Comparison of ENCODE assay signal across 20 cellular contexts in genomic region chr22:21918466-21919185, GRCh38. TPM values are rescaled to one million over a fixed set of nuclear protein-coding genes. Genes with fewer than 3 reads are reported as not detected.
DNase-seq lines count a peak whose midpoint lies in the region; FAIRE-seq and TF ChIP-seq lines count a peak whose summit lies in the region.
"Had no signal": no experiment of that assay in that cellular context is flagged by ENCODE, and none has a peak within 500 bp of the region (broad histone marks: within the 10 kb centered on the region; RNA-seq: fewer than 3 reads in every experiment).

No MANE protein-coding gene starts in this region.

- H3K23ac ChIP-seq in H1 (ENCODE audit: insufficient read length) = no peak overlapping the region
- peak overlapping the region; percentile 43 for H3K23ac ChIP-seq in neuronal stem cell (ENCODE audit: low read depth, low read length, poor library complexity)

- no peak overlapping the region for H3K4me3 ChIP-seq in BLaER1 treated with 17β-estradiol and CSF1 and Interleukin-3, amounts not matched to agents 10 nM and 100 nM
- H3K4me3 ChIP-seq in H1 (ENCODE audit: extremely low read depth in 1 of 4, insufficient read depth in 2 of 4, low read depth in 3 of 4, low read length in 4 of 4) = no peak overlapping the region
- H3K4me3 ChIP-seq in neuronal stem cell (ENCODE audit: low read length in 2 of 2) = no peak overlapping the region
- H3K4me3 ChIP-seq: GM12878, GM23248 had no signal

- POLR2A ChIA-PET in H1 (lab: Charles Lee; ENCODE audit: partially characterized antibody) (interaction anchor here (2.2 kb wide), 1 partner anchor 20 kb away, joined by 8 read pairs; no protein-coding TSS in a partner anchor), RWPE1 (lab: Yijun Ruan, JAX; ENCODE audit: low non-redundant PET) (no interaction called here)

- TF ChIP-seq EP300 in H1 (IDR thresholded peaks at IDR 0.05; ENCODE audit: borderline replicate concordance in 1 of 2, low read depth in 2 of 2, low read length in 2 of 2) = no peak

- H3K18ac ChIP-seq in H1 (ENCODE audit: extremely low read depth, low read length) (no peak overlapping the region), neuronal stem cell (ENCODE audit: low read length) (no peak overlapping the region)

- H3K56ac ChIP-seq in H1 (replicated peaks; ENCODE audit: insufficient read length, low read depth, low read length) = no peak overlapping the region

- no peak overlapping the region for H3K9ac ChIP-seq in BLaER1 treated with 17β-estradiol and CSF1 and Interleukin-3, amounts not matched to agents 10 nM and 100 nM
- H3K9ac ChIP-seq in H1 (replicated peaks in 1 of 4; ENCODE audit: extremely low read depth in 1 of 4, low read depth in 3 of 4, low read length in 3 of 4) (no peak overlapping the region), neuronal stem cell (ENCODE audit: low read depth, low read length, poor library complexity) (no peak overlapping the region)
- H3K9ac ChIP-seq: GM23248, KMS-11 had no signal

- no peak for TF ChIP-seq RAD21 in H1 (IDR thresholded peaks at IDR 0.05 in 1 of 2, conservative IDR thresholded peaks at IDR 0.05 in 1 of 2; ENCODE audit: low read depth in 2 of 2, low read length in 2 of 2)

- H3K79me2 ChIP-seq in H1 (ENCODE audit: control insufficient read depth in 1 of 2, insufficient read depth in 2 of 2, low read length in 2 of 2) = no peaks in the 10 kb centered on the region

- H3K4ac ChIP-seq in H1 (replicated peaks; ENCODE audit: insufficient read length, low read depth, low read length) (no peak overlapping the region), neuronal stem cell (ENCODE audit: low read length) (no peak overlapping the region)

- H3K23me2 ChIP-seq in H1 (ENCODE audit: low read depth, low read length) = no peaks in the 10 kb centered on the region

- H3K27me3 ChIP-seq in BLaER1 treated with 17β-estradiol and CSF1 and Interleukin-3, amounts not matched to agents 10 nM and 100 nM = no peaks in the 10 kb centered on the region
- H3K27me3 ChIP-seq in H1 (replicated peaks in 1 of 4; ENCODE audit: control insufficient read depth in 3 of 4, extremely low read depth in 1 of 4, insufficient read depth in 3 of 4, low read length in 3 of 4) (no peaks in the 10 kb centered on the region; a peak in 1 of 7 replicates), neuronal stem cell (ENCODE audit: control insufficient read depth in 3 of 3, insufficient read depth in 3 of 3, low read depth in 1 of 3, low read length in 3 of 3) (no peaks in the 10 kb centered on the region)

- CTCF ChIA-PET in H1 (lab: Charles Lee; ENCODE audit: partially characterized antibody) (interaction anchor here (7.5 kb wide), 1 partner anchor 20 kb away, joined by 59 read pairs; no protein-coding TSS in a partner anchor), RWPE1 (lab: Yijun Ruan, JAX) (interaction anchor here (0.6 kb wide), 1 partner anchor 14 kb away, joined by 5 read pairs; no protein-coding TSS in a partner anchor)

- H3K9me3 ChIP-seq in BLaER1 treated with 17β-estradiol and CSF1 and Interleukin-3, amounts not matched to agents 10 nM and 100 nM (replicated peaks in 1 of 11) = no peaks in the 10 kb centered on the region
- H3K9me3 ChIP-seq in H1 (ENCODE audit: insufficient read depth in 2 of 2, low read depth in 1 of 2, low read length in 1 of 2) (no peaks in the 10 kb centered on the region), neuronal stem cell (replicated peaks in 1 of 2; ENCODE audit: control insufficient read depth in 2 of 2, insufficient read depth in 1 of 2, low read depth in 1 of 2, low read length in 2 of 2) (no peaks in the 10 kb centered on the region)

- H4K91ac ChIP-seq in H1 (replicated peaks; ENCODE audit: insufficient read length, low read length) (peak overlapping the region; percentile 34), neuronal stem cell (ENCODE audit: low read depth, low read length, poor library complexity) (no peak overlapping the region)

- H3K79me1 ChIP-seq in H1 (ENCODE audit: low read depth, low read length) (no peaks in the 10 kb centered on the region), neuronal stem cell (ENCODE audit: low read depth, low read length) (no peaks in the 10 kb centered on the region)

- H4K8ac ChIP-seq in H1 (ENCODE audit: extremely low read depth, insufficient read depth, low read length) (no peak overlapping the region), neuronal stem cell (ENCODE audit: low read depth, low read length) (no peak overlapping the region)

- H4K20me1 ChIP-seq in BLaER1 treated with 17β-estradiol and CSF1 and Interleukin-3, amounts not matched to agents 10 nM and 100 nM = peaks cover 0 to 64% (median 8%) of the 10 kb centered on the region in 11 experiments; a peak in 14 of 22 replicates
- no peaks in the 10 kb centered on the region for H4K20me1 ChIP-seq in H1 (replicated peaks in 1 of 2; ENCODE audit: control insufficient read depth in 1 of 2, insufficient read depth in 2 of 2, low read length in 2 of 2)

- H3K36me3 ChIP-seq in BLaER1 treated with 17β-estradiol and CSF1 and Interleukin-3, amounts not matched to agents 10 nM and 100 nM = peaks cover 7 to 39% (median 27%) of the 10 kb centered on the region in 11 experiments; a peak in 17 of 22 replicates
- H3K36me3 ChIP-seq in H1 (ENCODE audit: control insufficient read depth in 2 of 4, insufficient read depth in 4 of 4, low read length in 3 of 4) = no peaks in the 10 kb centered on the region
- H3K36me3 ChIP-seq in neuronal stem cell (replicated peaks in 1 of 2; ENCODE audit: control insufficient read depth in 2 of 2, insufficient read depth in 2 of 2, low read length in 2 of 2) = peaks cover 0 to 5% of the 10 kb centered on the region in 2 donors

- FAIRE-seq in H1 (lab: Jason Lieb, UNC) = no peak
- FAIRE-seq: GM12878, GM19239, H54 had no signal

- peaks cover 0 to 57% (median 29%) of the 10 kb centered on the region in 10 experiments; a peak in 16 of 20 replicates for H3K4me1 ChIP-seq in BLaER1 treated with 17β-estradiol and CSF1 and Interleukin-3, amounts not matched to agents 10 nM and 100 nM
- peaks cover 13 to 47% (median 35%) of the 10 kb centered on the region in 4 experiments for H3K4me1 ChIP-seq in H1 (replicated peaks in 1 of 4; ENCODE audit: control insufficient read depth in 3 of 4, insufficient read depth in 4 of 4, low read length in 3 of 4)
- peaks cover 12 to 31% of the 10 kb centered on the region in 2 donors for H3K4me1 ChIP-seq in neuronal stem cell (ENCODE audit: control insufficient read depth in 2 of 2, insufficient read depth in 1 of 2, low read depth in 1 of 2, low read length in 2 of 2)

- H2BK12ac ChIP-seq in H1 (ENCODE audit: low read depth, low read length) = no peak overlapping the region
- H2BK12ac ChIP-seq in neuronal stem cell (ENCODE audit: low read length) = no peak overlapping the region

- no peak for TF ChIP-seq POLR2A in H1 (IDR thresholded peaks at IDR 0.05; ENCODE audit: control extremely low read depth in 1 of 2, low read depth in 2 of 2, low read length in 2 of 2)

- DNase-seq in AG08396 (ENCODE audit: low spot score) = peak; percentile 2
- no peak for DNase-seq in H1 (ENCODE audit: low read depth in 1 of 2, low spot score in 2 of 2)
- no peak for DNase-seq in neuronal stem cell (ENCODE audit: low spot score)
- no peak for DNase-seq in AG20443 (ENCODE audit: low spot score)
- no peak for DNase-seq in RWPE1 (ENCODE audit: low spot score)
- DNase-seq in NCI-H774 (lab: John Stamatoyannopoulos, UW) = no peak
- DNase-seq: AML-193; Calu3; CD8-positive, alpha-beta T cell; DMS 273 treated with DMSO at 0.1 percent for 48 hours; DMS53; DND-41; EL; GM23248; HFFc6 had no signal

- no peak overlapping the region for H2AFZ ChIP-seq in H1 (ENCODE audit: low read length)
- no peak overlapping the region for H2AFZ ChIP-seq in neuronal stem cell (ENCODE audit: low read length)
- H2AFZ ChIP-seq: GM23248 had no signal

- H2BK15ac ChIP-seq in H1 (ENCODE audit: low read length) = 0 out of 2 replicates have a peak overlapping the region, but pooled peaks have one; percentile 81
- no peak overlapping the region for H2BK15ac ChIP-seq in neuronal stem cell (ENCODE audit: low read length)

- no peak overlapping the region for H3K27ac ChIP-seq in BLaER1 treated with 17β-estradiol and CSF1 and Interleukin-3, amounts not matched to agents 10 nM and 100 nM
- H3K27ac ChIP-seq in H1 (ENCODE audit: low read depth, low read length) (no peak overlapping the region), neuronal stem cell (replicated peaks; ENCODE audit: low read length) (no peak overlapping the region), RWPE1 (no peak overlapping the region)
- H3K27ac ChIP-seq: GM23248, KMS-11 had no signal

- TF ChIP-seq CTCF in H1 (IDR thresholded peaks at IDR 0.05; ENCODE audit: control extremely low read depth in 1 of 3, insufficient read depth in 1 of 3, low read depth in 1 of 3, low read length in 3 of 3) (no peak), RWPE1 (conservative IDR thresholded peaks at IDR 0.05; ENCODE audit: low read depth) (no peak)

- peak overlapping the region in 7 of 11 experiments; percentile 41 to 64 (median 48); a peak in 14 of 22 replicates for H3K4me2 ChIP-seq in BLaER1 treated with 17β-estradiol and CSF1 and Interleukin-3, amounts not matched to agents 10 nM and 100 nM
- H3K4me2 ChIP-seq in H1 (ENCODE audit: insufficient read depth in 1 of 2, low read depth in 2 of 2, low read length in 2 of 2) (no peak overlapping the region), neuronal stem cell (ENCODE audit: insufficient read depth, low read length, poor library complexity, severe bottlenecking) (no peak overlapping the region)
- H3K4me2 ChIP-seq: KMS-11 had no signal

- H2BK5ac ChIP-seq in H1 (ENCODE audit: low read depth, low read length) (no peak overlapping the region), neuronal stem cell (ENCODE audit: low read length) (no peak overlapping the region)

- WGBS in H1 (ENCODE audit: extremely low coverage in 1 of 2, insufficient coverage in 1 of 2, insufficient read length in 1 of 2, insufficient replicate concordance in 2 of 2, low coverage in 1 of 2, low lambda C conversion rate in 2 of 2, missing lambda C conversion rate in 1 of 2), 2 experiments = 96% methylated on average over 12 of the region's 12 CpGs; no CpG with 5 or more reads in 1 of the 2 experiments
- no CpG with 5 or more reads among the region's 12 CpGs for WGBS in neuronal stem cell (ENCODE audit: extremely low coverage in 2 of 2, insufficient read length in 2 of 2, insufficient replicate concordance in 1 of 2), 2 donors

- H2AK5ac ChIP-seq in H1 (ENCODE audit: low read depth, low read length) = no peak overlapping the region
- peak overlapping the region; percentile 36 for H2AK5ac ChIP-seq in neuronal stem cell (ENCODE audit: low read depth, low read length)

- H2BK120ac ChIP-seq in H1 (replicated peaks; ENCODE audit: low read depth, low read length) = no peak overlapping the region
- no peak overlapping the region for H2BK120ac ChIP-seq in neuronal stem cell (ENCODE audit: low read depth, low read length)

- H3K14ac ChIP-seq in H1 (ENCODE audit: insufficient read length) (no peak overlapping the region), neuronal stem cell (ENCODE audit: low read length) (no peak overlapping the region)

- H4K5ac ChIP-seq in H1 (ENCODE audit: insufficient read length, low read depth, low read length) = no peak overlapping the region

- H2BK20ac ChIP-seq in H1 (ENCODE audit: low read length) = no peak overlapping the region

RNA-seq across cellular contexts. Expression of gene PPM1F, which starts 34.0 kb away (rescaled TPM):
- 21.9 and 22.8 TPM in 2 replicates for total RNA-seq in H1 (2021; fragmentation: NEBNext Ultra II Directional; extraction: Animal tissue kit (Norgen Biotek cat#: 25700))
- 12.4 and 17.7 TPM in 2 replicates for polyA plus RNA-seq in H1 (2011; rRNA removed)
- polyA plus RNA-seq in H1 (2011; cell fraction: cytosol; rRNA removed) = 16.1 TPM
- 29.8 TPM for polyA plus RNA-seq in H1 (2011; cell fraction: nucleus; rRNA removed)
- 10.6 to 14.5 TPM (median 13.2 TPM) in 4 replicates for polyA plus RNA-seq in H1 (2012, experiment 1 of 2)
- polyA plus RNA-seq in H1 (2012, experiment 2 of 2) = 12.1 TPM
- 13.9 TPM for polyA plus RNA-seq in H1 (2013, experiment 1 of 2)
- 12.0 TPM for polyA plus RNA-seq in H1 (2013, experiment 2 of 2)
- 7.1 and 10.5 TPM in 2 replicates for polyA minus RNA-seq in H1 (2011; rRNA and poly(A)+ RNA removed)
- 9.5 TPM for polyA minus RNA-seq in H1 (2011; cell fraction: cytosol; rRNA and poly(A)+ RNA removed)
- polyA minus RNA-seq in H1 (2011; cell fraction: nucleus; rRNA and poly(A)+ RNA removed) = 7.6 TPM
- 17.8 TPM for polyA plus RNA-seq in neuronal stem cell (2013, experiment 1 of 2)
- polyA plus RNA-seq in neuronal stem cell (2013, experiment 2 of 2) = 16.6 TPM

RNA-seq across cellular contexts. Expression of gene MAPK1, which starts 51.2 kb away (rescaled TPM):
- 95.8 and 101 TPM in 2 replicates for total RNA-seq in H1 (2021; fragmentation: NEBNext Ultra II Directional; extraction: Animal tissue kit (Norgen Biotek cat#: 25700))
- 20.9 and 28.1 TPM in 2 replicates for polyA plus RNA-seq in H1 (2011; rRNA removed)
- 28.5 TPM for polyA plus RNA-seq in H1 (2011; cell fraction: cytosol; rRNA removed)
- 32.3 TPM for polyA plus RNA-seq in H1 (2011; cell fraction: nucleus; rRNA removed)
- 38.2 to 61.7 TPM (median 47.8 TPM) in 4 replicates for polyA plus RNA-seq in H1 (2012, experiment 1 of 2)
- 8.1 TPM for polyA plus RNA-seq in H1 (2012, experiment 2 of 2)
- polyA plus RNA-seq in H1 (2013, experiment 1 of 2) = 33.8 TPM
- polyA plus RNA-seq in H1 (2013, experiment 2 of 2) = 35.8 TPM
- 84.6 and 115 TPM in 2 replicates for polyA minus RNA-seq in H1 (2011; rRNA and poly(A)+ RNA removed)
- polyA minus RNA-seq in H1 (2011; cell fraction: cytosol; rRNA and poly(A)+ RNA removed) = 21.4 TPM
- 25.4 TPM for polyA minus RNA-seq in H1 (2011; cell fraction: nucleus; rRNA and poly(A)+ RNA removed)
- 51.0 TPM for polyA plus RNA-seq in neuronal stem cell (2013, experiment 1 of 2)
- polyA plus RNA-seq in neuronal stem cell (2013, experiment 2 of 2) = 50.9 TPM

Comparison
In these comparisons a context has a peak if more than half of its experiments do, and no peak if none do; other contexts are left out.
1. H3K4me2 ChIP-seq: peak in BLaER1 treated with 17β-estradiol and CSF1 and Interleukin-3, amounts not matched to agents 10 nM and 100 nM (7 of 11); none in H1 (0 of 2) and neuronal stem cell (single experiment).